ENCODE assay signal across 8 cellular contexts in genomic region chr16:69726313-69727060, GRCh38. TPM values are rescaled to one million over a fixed set of nuclear protein-coding genes. Genes with fewer than 3 reads are reported as not detected.
DNase-seq lines count a peak whose midpoint lies in the region; ATAC-seq and TF ChIP-seq lines count a peak whose summit lies in the region.

TSS of gene NQO1 (minus strand) at chr16:69726560. CDS start at chr16:69726439, 121 bp downstream.

- H3K9me3 ChIP-seq in colonic mucosa = no peaks in the 10 kb centered on the region

- intact Hi-C loops in colonic mucosa (cut with DNase I) = no loop called here
- intact Hi-C loops in left colon (cut with DNase I, micrococcal nuclease) = no loop called here

- peak within 1 kb of the TSS; percentile 71 to 93 for H3K9ac ChIP-seq in colonic mucosa (ENCODE audit: low read depth in 2 of 2, low read length in 2 of 2)

- no peaks in the 10 kb centered on the region for H3K36me3 ChIP-seq in colonic mucosa

- H3K4me3 ChIP-seq in AG09309 (ENCODE audit: control insufficient read depth, low read depth, low read length) = peak within 1 kb of the TSS; percentile 74
- peak within 1 kb of the TSS; percentile 33 for H3K4me3 ChIP-seq in colonic mucosa

- peak; percentile 93 for DNase-seq in AG09309 (ENCODE audit: low read depth)
- DNase-seq in NCI-H345 treated with DMSO at 0.1 percent for 48 hours (lab: John Stamatoyannopoulos, UW; ENCODE audit: unreplicated experiment) = peak; percentile 63
- peak; percentile 95 for DNase-seq in activated CD4-positive, alpha-beta T cell treated with anti-CD3 and anti-CD28 coated beads for 48 hours
- peak; percentile 98 for DNase-seq in colonic mucosa
- peak; percentile 96 to 97 for DNase-seq in left colon
- DNase-seq in stimulated activated CD4-positive, alpha-beta T cell treated with anti-CD3 and anti-CD28 coated beads, Interleukin-1b, Interleukin-23, amount 100 ng/mL, for 48 hours = peak; percentile 91

- ATAC-seq in GM18909 (IDR thresholded peaks at IDR 0.05; ENCODE audit: poor library complexity, unreplicated experiment) = peak; percentile 98
- ATAC-seq in HG03196 (IDR thresholded peaks at IDR 0.05; ENCODE audit: unreplicated experiment) = peak; percentile 92
- ATAC-seq in left colon = peak; percentile 90

- H3K4me1 ChIP-seq in colonic mucosa = peaks cover 9% of the 10 kb centered on the region

- peak within 1 kb of the TSS; percentile 77 for H3K27ac ChIP-seq in colonic mucosa

- H3K27me3 ChIP-seq in colonic mucosa = no peaks in the 10 kb centered on the region

- TF ChIP-seq CTCF in AG09309 (IDR thresholded peaks at IDR 0.05; ENCODE audit: control insufficient read depth, insufficient read depth, low read depth, low read length, missing control alignments) = no peak
- no peak for TF ChIP-seq CTCF in colonic mucosa (IDR thresholded peaks at IDR 0.05)

RNA-seq across cellular contexts. Expression of gene NQO1, which starts in this region (rescaled TPM):
- 100 to 1,000 TPM in 1 of 2 donors, 10 to 100 TPM in 1; 94.6 to 134 TPM for total RNA-seq in colonic mucosa
- total RNA-seq in left colon = 100 to 1,000 TPM in 1 of 2 donors, 10 to 100 TPM in 1; 80.6 to 119 TPM

Comparison
In these comparisons a context has a peak if more than half of its experiments do, and no peak if none do; other contexts are left out.
1. Peak in every context shown above with its lines: DNase-seq, ATAC-seq, H3K4me3 ChIP-seq and H3K27ac ChIP-seq.